10 cellular contexts compared by ENCODE assay signal in genomic region chr5:32445831-32446614, GRCh38. TPM values are rescaled to one million over a fixed set of nuclear protein-coding genes. Genes with fewer than 3 reads are reported as not detected.
A peak's percentile ranks its signal among the peaks of the same experiment; 100 is the strongest.
DNase-seq lines count a peak whose midpoint lies in the region; ATAC-seq and TF ChIP-seq lines count a peak whose summit lies in the region.
"Had no signal": no experiment of that assay in that cellular context is flagged by ENCODE, and none has a peak within 500 bp of the region (broad histone marks: within the 10 kb centered on the region; RNA-seq: fewer than 3 reads in every experiment).

No MANE protein-coding gene starts in this region.

- no peak overlapping the region for H3K27ac ChIP-seq in DND-41 (ENCODE audit: low read length)
- H3K27ac ChIP-seq in epithelial cell of prostate = peak overlapping the region; percentile 41
- H3K27ac ChIP-seq in osteoblast (ENCODE audit: low read depth, low read length) = no peak overlapping the region
- H3K27ac ChIP-seq: right lobe of liver had no signal

- ATAC-seq in DND-41 (ENCODE audit: insufficient read depth, low read depth) (no peak), GM21717 (IDR thresholded peaks at IDR 0.05; ENCODE audit: unreplicated experiment) (no peak)
- ATAC-seq: right lobe of liver had no signal

- H3K9me3 ChIP-seq in DND-41 (ENCODE audit: insufficient read depth, low read length, severe bottlenecking) (no peaks in the 10 kb centered on the region), NT2/D1 (ENCODE audit: insufficient read depth, low read length) (no peaks in the 10 kb centered on the region), osteoblast (ENCODE audit: low read depth, low read length) (no peaks in the 10 kb centered on the region)
- H3K9me3 ChIP-seq: right lobe of liver had no signal

- H4K20me1 ChIP-seq in DND-41 (ENCODE audit: insufficient read depth, low read length) = peaks cover 16% of the 10 kb centered on the region
- peaks cover 17% of the 10 kb centered on the region for H4K20me1 ChIP-seq in osteoblast (ENCODE audit: insufficient read depth, low read length)

- TF ChIP-seq CTCF in DND-41 (IDR thresholded peaks at IDR 0.05; ENCODE audit: borderline replicate concordance, extremely low read depth, low read length, poor library complexity, severe bottlenecking) = no peak
- no peak for TF ChIP-seq CTCF in osteoblast (IDR thresholded peaks at IDR 0.05; ENCODE audit: extremely low read depth, low read depth, low read length)

- H3K4me2 ChIP-seq in DND-41 (ENCODE audit: insufficient read depth, low read length) (0 out of 2 replicates have a peak overlapping the region, but pooled peaks have one; percentile 75), osteoblast (ENCODE audit: insufficient read depth, low read length) (no peak overlapping the region)

- H3K27me3 ChIP-seq in DND-41 (ENCODE audit: insufficient read depth, low read length, poor library complexity) (no peaks in the 10 kb centered on the region), NT2/D1 (ENCODE audit: insufficient read depth, insufficient read length) (peaks cover 9% of the 10 kb centered on the region), osteoblast (ENCODE audit: insufficient read depth, low read length) (no peaks in the 10 kb centered on the region)
- H3K27me3 ChIP-seq: right lobe of liver had no signal

- H2AFZ ChIP-seq in DND-41 (ENCODE audit: low read depth, low read length) (no peak overlapping the region), osteoblast (ENCODE audit: low read length) (no peak overlapping the region)

- H3K79me2 ChIP-seq in DND-41 (ENCODE audit: insufficient read depth, low read length) (peaks cover 34% of the 10 kb centered on the region), osteoblast (ENCODE audit: insufficient read depth, low read length) (peaks cover 34% of the 10 kb centered on the region)

- DNase-seq in DND-41 = no peak
- no peak for DNase-seq in NT2/D1 (ENCODE audit: low read depth, low spot score)
- no peak for DNase-seq in epithelial cell of prostate (ENCODE audit: low read depth, low spot score)
- DNase-seq in osteoblast (ENCODE audit: insufficient read length, low spot score, missing footprints) = peak; percentile 87
- no peak for DNase-seq in activated CD4-positive, CD25-positive, alpha-beta regulatory T cell treated with anti-CD3 and anti-CD28 coated beads, Interleukin-2, amount 50 U/mL, for 72 hours
- DNase-seq in mucosa of gallbladder (ENCODE audit: low spot score) = no peak
- DNase-seq: NCI-H1092, NCI-H2227 treated with DMSO at 0.1 percent for 48 hours, right lobe of liver had no signal

- H3K4me3 ChIP-seq in DND-41 (ENCODE audit: low read depth in 1 of 2, low read length in 2 of 2) = no peak overlapping the region
- peak overlapping the region; percentile 73 for H3K4me3 ChIP-seq in NT2/D1 (ENCODE audit: insufficient read length, low read depth)
- H3K4me3 ChIP-seq in osteoblast (ENCODE audit: insufficient read depth, low read length) = no peak overlapping the region
- H3K4me3 ChIP-seq: right lobe of liver had no signal

- H3K36me3 ChIP-seq in DND-41 (ENCODE audit: insufficient read depth, low read length) = peaks cover 16% of the 10 kb centered on the region
- peaks cover 13% of the 10 kb centered on the region for H3K36me3 ChIP-seq in NT2/D1 (ENCODE audit: insufficient read depth, insufficient read length, low read length)
- no peaks in the 10 kb centered on the region for H3K36me3 ChIP-seq in osteoblast (ENCODE audit: insufficient read depth, low read length)
- H3K36me3 ChIP-seq: right lobe of liver had no signal

- H3K4me1 ChIP-seq in DND-41 (ENCODE audit: insufficient read depth, low read length) (peaks cover 37% of the 10 kb centered on the region), NT2/D1 (ENCODE audit: insufficient read depth, insufficient read length) (no peaks in the 10 kb centered on the region), osteoblast (ENCODE audit: insufficient read depth, low read length) (peaks cover 20% of the 10 kb centered on the region)

- H3K9ac ChIP-seq in DND-41 (ENCODE audit: low read depth, low read length) (no peak overlapping the region), NT2/D1 (ENCODE audit: insufficient read length, low read depth) (no peak overlapping the region)

RNA-seq across cellular contexts. Expression of gene ZFR, which starts 1.5 kb away (rescaled TPM):
- total RNA-seq in osteoblast (80.7 and 86.1 TPM in 2 replicates), mucosa of gallbladder (58.2 TPM)
